7 cellular contexts compared by ENCODE assay signal in genomic region chr12:42421844-42422779, GRCh38.
DNase-seq lines count a peak whose midpoint lies in the region; ATAC-seq, FAIRE-seq and TF ChIP-seq lines count a peak whose summit lies in the region.

No MANE protein-coding gene starts in this region.

- no peaks in the 10 kb centered on the region for H3K36me3 ChIP-seq in ascending aorta
- H3K36me3 ChIP-seq in colonic mucosa: no peaks in the 10 kb centered on the region

- H3K4me1 ChIP-seq in ascending aorta: peaks cover 5 to 31% of the 10 kb centered on the region in 2 donors
- H3K4me1 ChIP-seq in colonic mucosa: no peaks in the 10 kb centered on the region

- peak; percentile 80 for ATAC-seq in HG02970 (IDR thresholded peaks at IDR 0.05; ENCODE audit: low FRiP score, unreplicated experiment)

- TF ChIP-seq CTCF in ascending aorta (IDR thresholded peaks at IDR 0.05) (no peak), colonic mucosa (IDR thresholded peaks at IDR 0.05) (no peak)

- H3K27me3 ChIP-seq in ascending aorta: no peaks in the 10 kb centered on the region
- no peaks in the 10 kb centered on the region for H3K27me3 ChIP-seq in colonic mucosa

- no peaks in the 10 kb centered on the region for H3K9me3 ChIP-seq in ascending aorta
- no peaks in the 10 kb centered on the region for H3K9me3 ChIP-seq in colonic mucosa

- DNase-seq in GM19239 (ENCODE audit: insufficient read length, low spot score) (no peak), ascending aorta (ENCODE audit: low spot score in 2 of 2) (no peak), renal cortical epithelial cell (ENCODE audit: low read depth) (peak; percentile 4), retina (no peak), posterior vena cava (ENCODE audit: low spot score) (no peak), colonic mucosa (no peak)

- H3K27ac ChIP-seq in ascending aorta: peak overlapping the region; percentile 56 to 79
- H3K27ac ChIP-seq in colonic mucosa: no peak overlapping the region

- peak; percentile 14 for FAIRE-seq in GM19239 (lab: Jason Lieb, UNC)

- intact Hi-C loops in ascending aorta (cut with DNase I): loop anchor here (1.0 kb wide), 1 partner anchor 61 kb away; no protein-coding TSS in a partner anchor
- intact Hi-C loops in posterior vena cava (cut with DNase I): no loop called here
- intact Hi-C loops in colonic mucosa (cut with DNase I): no loop called here

- peak overlapping the region; percentile 12 to 21 for H3K4me3 ChIP-seq in ascending aorta
- no peak overlapping the region for H3K4me3 ChIP-seq in colonic mucosa

- H3K9ac ChIP-seq in colonic mucosa (ENCODE audit: low read depth in 2 of 2, low read length in 2 of 2): no peak overlapping the region
